20 cellular contexts compared by ENCODE assay signal in the genomic region with DNA sequence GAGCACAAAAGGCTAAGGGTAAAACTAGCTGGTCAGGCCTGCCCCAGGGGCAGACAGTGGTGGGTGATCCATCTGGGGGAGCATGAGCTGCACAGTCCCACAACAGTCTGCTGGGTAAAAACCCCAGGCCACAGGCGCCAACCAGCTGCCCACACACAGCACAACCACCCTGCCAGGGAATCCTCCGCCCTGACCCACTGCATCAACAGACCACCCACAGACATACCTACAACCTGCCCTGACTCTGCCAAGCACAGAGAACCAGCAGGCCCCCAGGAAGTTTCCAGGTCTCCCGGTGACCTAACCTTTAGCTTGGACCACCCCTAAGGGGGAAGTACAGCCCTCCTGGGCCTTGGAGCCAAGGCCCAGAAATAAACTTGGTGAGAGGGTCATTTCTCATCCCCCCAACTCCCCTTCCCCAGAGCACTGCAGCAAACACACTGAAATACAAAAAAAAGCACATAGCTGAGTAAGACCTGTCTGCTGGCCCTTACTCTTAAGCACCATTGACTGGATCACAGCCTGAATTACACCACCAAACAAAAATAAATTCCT.
DNase-seq lines count a peak whose midpoint lies in the region; ATAC-seq and TF ChIP-seq lines count a peak whose summit lies in the region.
"Had no signal": no experiment of that assay in that cellular context is flagged by ENCODE, and none has a peak within 500 bp of the region (broad histone marks: within the 10 kb centered on the region; RNA-seq: fewer than 3 reads in every experiment).

No MANE protein-coding gene starts in this region.

- no peak overlapping the region for H3K9ac ChIP-seq in BLaER1
- no peak overlapping the region for H3K9ac ChIP-seq in DND-41 (ENCODE audit: low read depth, low read length)
- H3K9ac ChIP-seq in SU-DHL-6 (ENCODE audit: low read length): peak overlapping the region; percentile 55
- no peak overlapping the region for H3K9ac ChIP-seq in endodermal cell (ENCODE audit: extremely low read depth, low read length, poor library complexity, severe bottlenecking)
- H3K9ac ChIP-seq: KMS-11 had no signal

- H3K4me3 ChIP-seq in BLaER1: no peak overlapping the region
- H3K4me3 ChIP-seq in DND-41 (ENCODE audit: low read depth in 1 of 2, low read length in 2 of 2): no peak overlapping the region
- peak overlapping the region; percentile 35 for H3K4me3 ChIP-seq in SU-DHL-6 (ENCODE audit: insufficient read depth, low read length, poor library complexity, severe bottlenecking)
- H3K4me3 ChIP-seq in endodermal cell (ENCODE audit: low read length): no peak overlapping the region
- H3K4me3 ChIP-seq: Peyer's patch had no signal

- H3K27me3 Mint-ChIP-seq in nephron progenitor cell (ENCODE audit: low read depth, poor library complexity): peaks cover 16% of the 10 kb centered on the region
- H3K27me3 Mint-ChIP-seq in endodermal cell (ENCODE audit: insufficient read depth): no peaks in the 10 kb centered on the region
- H3K27me3 Mint-ChIP-seq in mesothelial cell of epicardium (ENCODE audit: low read depth): peaks cover 13% of the 10 kb centered on the region
- H3K27me3 Mint-ChIP-seq: CD4-positive, alpha-beta memory T cell had no signal

- WGBS in endodermal cell (ENCODE audit: insufficient coverage in 1 of 2, insufficient read length in 1 of 2), 2 experiments: 86% methylated on average over 3 of the region's 3 CpGs; no CpG with 5 or more reads in 1 of the 2 experiments

- H2AFZ ChIP-seq in DND-41 (ENCODE audit: low read depth, low read length): no peak overlapping the region
- H2AFZ ChIP-seq in SU-DHL-6 (ENCODE audit: low read depth, low read length, severe bottlenecking): no peak overlapping the region

- H4K20me1 ChIP-seq in BLaER1 (no peaks in the 10 kb centered on the region), DND-41 (ENCODE audit: insufficient read depth, low read length) (no peaks in the 10 kb centered on the region), SU-DHL-6 (ENCODE audit: low read depth, low read length) (no peaks in the 10 kb centered on the region)

- H3F3A ChIP-seq in SU-DHL-6 (ENCODE audit: insufficient read depth): peaks cover 80% of the 10 kb centered on the region

- peaks cover 4% of the 10 kb centered on the region for H3K9me3 ChIP-seq in BLaER1
- no peaks in the 10 kb centered on the region for H3K9me3 ChIP-seq in DND-41 (ENCODE audit: insufficient read depth, low read length, severe bottlenecking)
- H3K9me3 ChIP-seq in SU-DHL-6 (ENCODE audit: insufficient read depth, low read length): no peaks in the 10 kb centered on the region
- H3K9me3 ChIP-seq in endodermal cell (ENCODE audit: control insufficient read depth, low read length): no peaks in the 10 kb centered on the region
- H3K9me3 ChIP-seq: Peyer's patch had no signal

- no peaks in the 10 kb centered on the region for H3K79me2 ChIP-seq in DND-41 (ENCODE audit: insufficient read depth, low read length)
- peaks cover 36% of the 10 kb centered on the region for H3K79me2 ChIP-seq in SU-DHL-6 (ENCODE audit: insufficient read depth, low read length)

- H3K36me3 Mint-ChIP-seq in nephron progenitor cell (ENCODE audit: low read depth): no peaks in the 10 kb centered on the region
- H3K36me3 Mint-ChIP-seq in endodermal cell (ENCODE audit: low read depth): no peaks in the 10 kb centered on the region
- H3K36me3 Mint-ChIP-seq in mesothelial cell of epicardium: no peaks in the 10 kb centered on the region

- H3K27ac ChIP-seq in BLaER1 (no peak overlapping the region), DND-41 (ENCODE audit: low read length) (peak overlapping the region; percentile 19), SU-DHL-6 (ENCODE audit: low read depth, low read length) (peak overlapping the region; percentile 99), endodermal cell (ENCODE audit: low read depth, low read length) (no peak overlapping the region)
- H3K27ac ChIP-seq: KMS-11 had no signal

- H3K27ac Mint-ChIP-seq in nephron progenitor cell: peak overlapping the region; percentile 7
- H3K27ac Mint-ChIP-seq in endodermal cell: no peak overlapping the region
- no peak overlapping the region for H3K27ac Mint-ChIP-seq in mesothelial cell of epicardium

- TF ChIP-seq CTCF in DND-41 (IDR thresholded peaks at IDR 0.05; ENCODE audit: borderline replicate concordance, extremely low read depth, low read length, poor library complexity, severe bottlenecking): no peak
- TF ChIP-seq CTCF in SU-DHL-6 (IDR thresholded peaks at IDR 0.05; ENCODE audit: insufficient read depth, low read length, poor library complexity, severe bottlenecking): no peak
- no peak for TF ChIP-seq CTCF in nephron progenitor cell (IDR thresholded peaks at IDR 0.05)
- TF ChIP-seq CTCF in endodermal cell (conservative IDR thresholded peaks at IDR 0.05): no peak
- TF ChIP-seq CTCF in mesothelial cell of epicardium (IDR thresholded peaks at IDR 0.05; ENCODE audit: unreplicated experiment): no peak

- H3K4me2 ChIP-seq in BLaER1: peak overlapping the region; percentile 39
- no peak overlapping the region for H3K4me2 ChIP-seq in DND-41 (ENCODE audit: insufficient read depth, low read length)
- peak overlapping the region; percentile 98 for H3K4me2 ChIP-seq in SU-DHL-6 (ENCODE audit: low read depth, low read length, poor library complexity, severe bottlenecking)
- H3K4me2 ChIP-seq: KMS-11 had no signal

- peaks cover 5% of the 10 kb centered on the region for H3K4me1 Mint-ChIP-seq in nephron progenitor cell
- no peaks in the 10 kb centered on the region for H3K4me1 Mint-ChIP-seq in endodermal cell
- H3K4me1 Mint-ChIP-seq in mesothelial cell of epicardium: no peaks in the 10 kb centered on the region

- ATAC-seq in DND-41 (ENCODE audit: insufficient read depth, low read depth) (no peak), GM21717 (IDR thresholded peaks at IDR 0.05; ENCODE audit: unreplicated experiment) (no peak), HG03097 (IDR thresholded peaks at IDR 0.05; ENCODE audit: low FRiP score, unreplicated experiment) (no peak)
- ATAC-seq: Right ventricle myocardium inferior, SK-N-SH treated with all-trans-retinoic acid at 6 μM for 48 hours had no signal

- H3K9me2 ChIP-seq in SU-DHL-6 (replicated peaks; ENCODE audit: insufficient read depth, low read length): no peaks in the 10 kb centered on the region

- H3K4me3 Mint-ChIP-seq in nephron progenitor cell (no peak overlapping the region), endodermal cell (no peak overlapping the region), mesothelial cell of epicardium (no peak overlapping the region)

- no peaks in the 10 kb centered on the region for H3K27me3 ChIP-seq in BLaER1
- no peaks in the 10 kb centered on the region for H3K27me3 ChIP-seq in DND-41 (ENCODE audit: insufficient read depth, low read length, poor library complexity)
- no peaks in the 10 kb centered on the region for H3K27me3 ChIP-seq in SU-DHL-6 (ENCODE audit: low read length)
- no peaks in the 10 kb centered on the region for H3K27me3 ChIP-seq in endodermal cell (ENCODE audit: control insufficient read depth, insufficient read depth, low read length, poor library complexity, severe bottlenecking)
- H3K27me3 ChIP-seq: Peyer's patch had no signal

- H3K9me3 Mint-ChIP-seq in nephron progenitor cell: peaks cover 3% of the 10 kb centered on the region
- no peaks in the 10 kb centered on the region for H3K9me3 Mint-ChIP-seq in endodermal cell
- H3K9me3 Mint-ChIP-seq in mesothelial cell of epicardium: no peaks in the 10 kb centered on the region

- H3K4me1 ChIP-seq in BLaER1: peaks cover 19% of the 10 kb centered on the region
- peaks cover 28% of the 10 kb centered on the region for H3K4me1 ChIP-seq in DND-41 (ENCODE audit: insufficient read depth, low read length)
- H3K4me1 ChIP-seq in endodermal cell (ENCODE audit: control insufficient read depth, insufficient read depth, low read length): no peaks in the 10 kb centered on the region

- no peak for DNase-seq in DND-41
- DNase-seq in nephron progenitor cell: no peak
- no peak for DNase-seq in endodermal cell
- no peak for DNase-seq in mesothelial cell of epicardium (ENCODE audit: low spot score in 2 of 2, unreplicated experiment in 2 of 2)
- DNase-seq: ACHN; AML-193; CD4-positive, alpha-beta memory T cell; DMS79; NCI-H1092; NCI-H146; NCI-H2081 treated with DMSO at 0.1 percent for 48 hours; NCI-H524; Peyer's patch had no signal

- H3K36me3 ChIP-seq in BLaER1 (no peaks in the 10 kb centered on the region), DND-41 (ENCODE audit: insufficient read depth, low read length) (no peaks in the 10 kb centered on the region), SU-DHL-6 (ENCODE audit: low read length) (no peaks in the 10 kb centered on the region), endodermal cell (ENCODE audit: control insufficient read depth, insufficient read depth, low read length) (no peaks in the 10 kb centered on the region)
- H3K36me3 ChIP-seq: Peyer's patch had no signal

Comparison
In these comparisons a context has a peak if more than half of its experiments do, and no peak if none do; other contexts are left out.
1. H3K27ac ChIP-seq: peak in DND-41 (single experiment) and SU-DHL-6 (single experiment); none in BLaER1 (single experiment) and endodermal cell (single experiment).